12 cellular contexts compared by ENCODE assay signal in the genomic region with DNA sequence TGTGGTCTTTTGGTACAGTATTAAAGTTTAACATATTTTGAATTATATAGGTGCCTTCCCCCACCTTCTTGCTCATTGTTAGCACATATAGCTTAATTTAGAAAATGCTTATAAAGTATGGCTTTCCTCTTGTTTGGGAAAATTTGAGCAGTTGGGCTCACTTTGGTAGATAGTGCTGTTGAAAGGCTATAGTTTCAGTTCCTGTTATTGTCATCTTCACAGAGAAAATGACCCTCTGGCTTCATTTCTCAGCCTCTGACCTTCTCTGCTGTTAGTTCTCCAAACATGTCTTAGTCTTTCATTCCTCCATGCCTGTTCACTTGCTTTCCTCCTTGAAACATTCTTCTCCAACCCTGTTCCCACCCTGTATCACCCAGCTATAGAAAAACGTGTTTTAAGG.
A peak's percentile ranks its signal among the peaks of the same experiment; 100 is the strongest.
DNase-seq lines count a peak whose midpoint lies in the region; ATAC-seq and TF ChIP-seq lines count a peak whose summit lies in the region.
"Had no signal": no experiment of that assay in that cellular context is flagged by ENCODE, and none has a peak within 500 bp of the region (broad histone marks: within the 10 kb centered on the region; RNA-seq: fewer than 3 reads in every experiment).

No MANE protein-coding gene starts in this region.

- no peaks in the 10 kb centered on the region for H4K20me1 ChIP-seq in MM.1S (ENCODE audit: insufficient read depth, low read length)

- peak; percentile 18 for DNase-seq in GM10266 (ENCODE audit: extremely low spot score)
- peak; percentile 61 for DNase-seq in MM.1S
- DNase-seq in SHP77 (lab: John Stamatoyannopoulos, UW), result no peak
- DNase-seq in DMS114 treated with DMSO at 0.1 percent for 48 hours (lab: John Stamatoyannopoulos, UW; ENCODE audit: unreplicated experiment), result no peak
- no peak for DNase-seq in D341Med (ENCODE audit: low spot score)
- DNase-seq: effector memory CD8-positive, alpha-beta T cell; NCI-H1930; stimulated activated naive CD4-positive, alpha-beta T cell had no signal

- H3K9ac ChIP-seq in MM.1S (ENCODE audit: low read length), result peak overlapping the region; percentile 14; the same call in 1 of the 2 replicates

- no peaks in the 10 kb centered on the region for H3K27me3 ChIP-seq in MM.1S (replicated peaks; ENCODE audit: insufficient read depth, low read length)
- H3K27me3 ChIP-seq: SJSA1 had no signal

- TF ChIP-seq CTCF in GM10266 (IDR thresholded peaks at IDR 0.05; ENCODE audit: control insufficient read depth, insufficient read depth, low read depth, missing control alignments) (no peak), MM.1S (IDR thresholded peaks at IDR 0.05; ENCODE audit: low read length) (no peak)

- peaks cover 23% of the 10 kb centered on the region for H3K4me1 ChIP-seq in MM.1S (ENCODE audit: low read length)
- H3K4me1 ChIP-seq: SJSA1 had no signal

- no peaks in the 10 kb centered on the region for H3K36me3 ChIP-seq in MM.1S (replicated peaks; ENCODE audit: insufficient read depth, low read length)
- H3K36me3 ChIP-seq: SJSA1 had no signal

- no peaks in the 10 kb centered on the region for H3K9me3 ChIP-seq in MM.1S (replicated peaks; ENCODE audit: insufficient read depth, low read length)
- H3K9me3 ChIP-seq: SJSA1 had no signal

- H3K9me2 ChIP-seq in MM.1S (replicated peaks; ENCODE audit: insufficient read depth, low read length), result no peaks in the 10 kb centered on the region

- peak overlapping the region; percentile 75; the same call in 1 of the 2 replicates for H2AFZ ChIP-seq in MM.1S (ENCODE audit: low read length)

- H3K4me2 ChIP-seq in MM.1S (ENCODE audit: low read depth, low read length), result peak overlapping the region; percentile 61

- H3K27ac ChIP-seq in MM.1S (ENCODE audit: low read length), result peak overlapping the region; percentile 66
- H3K27ac ChIP-seq: SJSA1 had no signal

- no peak overlapping the region for H3K4me3 ChIP-seq in MM.1S (ENCODE audit: low read length)
- H3K4me3 ChIP-seq: SJSA1 had no signal

- no peaks in the 10 kb centered on the region for H3K79me2 ChIP-seq in MM.1S (ENCODE audit: low read length)

- H3F3A ChIP-seq in MM.1S (ENCODE audit: insufficient read depth, low read length), result peaks cover 7% of the 10 kb centered on the region; the same call in 1 of the 2 replicates

- ATAC-seq in GM19438 (IDR thresholded peaks at IDR 0.05; ENCODE audit: low read depth, unreplicated experiment), result peak; percentile 92
- peak; percentile 93 for ATAC-seq in HG02884 (IDR thresholded peaks at IDR 0.05; ENCODE audit: unreplicated experiment)
- no peak for ATAC-seq in HG03457 (IDR thresholded peaks at IDR 0.05; ENCODE audit: unreplicated experiment)
- ATAC-seq: effector memory CD8-positive, alpha-beta T cell had no signal

Comparison
In these comparisons a context has a peak if more than half of its experiments do, and no peak if none do; other contexts are left out.
1. DNase-seq: peak in GM10266 (single experiment) and MM.1S (single experiment); none in SHP77 (0 of 2), DMS114 treated with DMSO at 0.1 percent for 48 hours (single experiment) and D341Med (single experiment).